12 cellular contexts compared by ENCODE assay signal in the genomic region with DNA sequence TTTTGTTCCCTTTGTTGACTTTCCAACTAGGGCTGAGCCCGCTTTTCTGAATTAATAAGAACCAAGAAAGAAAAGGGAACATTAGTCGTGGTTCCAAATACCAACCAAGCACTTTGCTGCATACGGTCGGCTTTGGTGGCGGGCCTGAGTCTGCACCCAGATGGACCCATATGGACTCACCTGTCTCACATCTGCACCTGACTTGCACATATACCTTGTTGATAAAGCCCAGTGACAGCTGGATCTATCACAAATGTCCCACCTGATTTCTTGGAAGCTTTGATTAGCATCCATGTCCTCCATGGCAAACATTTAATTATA. TPM values are rescaled to one million over a fixed set of nuclear protein-coding genes. Genes with fewer than 3 reads are reported as not detected.
DNase-seq lines count a peak whose midpoint lies in the region; ATAC-seq and TF ChIP-seq lines count a peak whose summit lies in the region.
"Had no signal": no experiment of that assay in that cellular context is flagged by ENCODE, and none has a peak within 500 bp of the region (broad histone marks: within the 10 kb centered on the region; RNA-seq: fewer than 3 reads in every experiment).

No MANE protein-coding gene starts in this region.

- no peaks in the 10 kb centered on the region for H3K79me2 ChIP-seq in DND-41 (ENCODE audit: insufficient read depth, low read length)
- no peaks in the 10 kb centered on the region; the same call in 1 of the 2 replicates for H3K79me2 ChIP-seq in H9 (ENCODE audit: insufficient read depth, low read length)
- no peaks in the 10 kb centered on the region for H3K79me2 ChIP-seq in Loucy (ENCODE audit: insufficient read depth, low read length)

- H3K4me1 Mint-ChIP-seq in H9 (peaks cover 14 to 17% of the 10 kb centered on the region in 2 experiments), glutamatergic neuron (ENCODE audit: low read depth, unreplicated experiment) (no peaks in the 10 kb centered on the region)
- peaks cover 5% of the 10 kb centered on the region for H3K4me1 Mint-ChIP-seq in activated T-cell treated with anti-CD3 and anti-CD28 coated beads, Interleukin-2, amount 50 U/mL, for 72 hours (ENCODE audit: low read depth)

- H4K20me1 ChIP-seq in DND-41 (ENCODE audit: insufficient read depth, low read length) (no peaks in the 10 kb centered on the region), H9 (ENCODE audit: control insufficient read depth, insufficient read depth, insufficient read length) (no peaks in the 10 kb centered on the region), Loucy (ENCODE audit: insufficient read depth, low read length, poor library complexity, severe bottlenecking) (no peaks in the 10 kb centered on the region)

- H3K27ac ChIP-seq in DND-41 (ENCODE audit: low read length) (no peak overlapping the region), H9 (ENCODE audit: insufficient read length, low read depth, low read length) (no peak overlapping the region)
- H3K27ac ChIP-seq: VCaP had no signal

- DNase-seq in DND-41, result no peak
- DNase-seq in H9, result no peak
- no peak for DNase-seq in glutamatergic neuron
- DNase-seq in iPS-NIHi11 (ENCODE audit: low spot score), result no peak
- DNase-seq in activated T-cell treated with anti-CD3 and anti-CD28 coated beads, Interleukin-2, amount 50 U/mL, for 72 hours, result no peak
- no peak for DNase-seq in GM19240 (ENCODE audit: insufficient read length, low spot score)

- 0 out of 2 replicates have a peak overlapping the region, but pooled peaks have one; percentile 56 for H2AFZ ChIP-seq in DND-41 (ENCODE audit: low read depth, low read length)
- no peak overlapping the region for H2AFZ ChIP-seq in H9 (ENCODE audit: low read length)
- no peak overlapping the region for H2AFZ ChIP-seq in Loucy (ENCODE audit: low read length)

- H2BK20ac ChIP-seq in H9 (ENCODE audit: low read depth, low read length, poor library complexity, severe bottlenecking), result no peak overlapping the region

- H3K9me3 Mint-ChIP-seq in H9 (no peaks in the 10 kb centered on the region), glutamatergic neuron (ENCODE audit: unreplicated experiment) (no peaks in the 10 kb centered on the region)
- no peaks in the 10 kb centered on the region for H3K9me3 Mint-ChIP-seq in activated T-cell treated with anti-CD3 and anti-CD28 coated beads, Interleukin-2, amount 50 U/mL, for 72 hours
- H3K9me3 Mint-ChIP-seq: CD4-positive, alpha-beta memory T cell; stimulated activated naive CD8-positive, alpha-beta T cell treated with anti-CD3 and anti-CD28 coated beads, Interleukin-15, Interleukin-2, amounts not matched to agents 100 ng/mL and 50 ng/mL, for 24 hours had no signal

- TF ChIP-seq CTCF in DND-41 (IDR thresholded peaks at IDR 0.05; ENCODE audit: borderline replicate concordance, extremely low read depth, low read length, poor library complexity, severe bottlenecking) (no peak), H9 (conservative IDR thresholded peaks at IDR 0.05) (0 out of 3 replicates have a peak, but pooled peaks have one; percentile 5), Loucy (conservative IDR thresholded peaks at IDR 0.05; ENCODE audit: low read length) (0 out of 2 replicates have a peak, but pooled peaks have one; percentile 7), glutamatergic neuron (IDR thresholded peaks at IDR 0.05; ENCODE audit: partially characterized antibody, unreplicated experiment) (peak; percentile 22)

- H3K4me1 ChIP-seq in DND-41 (ENCODE audit: insufficient read depth, low read length) (peaks cover 5% of the 10 kb centered on the region; the same call in 1 of the 2 replicates), H9 (ENCODE audit: insufficient read depth, low read length) (no peaks in the 10 kb centered on the region; the same call in 1 of the 2 replicates), Loucy (ENCODE audit: insufficient read depth, low read length, poor library complexity, severe bottlenecking) (no peaks in the 10 kb centered on the region)

- H4K5ac ChIP-seq in H9 (ENCODE audit: insufficient read length, low read depth, low read length), result no peak overlapping the region

- no CpG with 5 or more reads among the region's 5 CpGs for WGBS in H9 (ENCODE audit: extremely low coverage, insufficient read length, low lambda C conversion rate)

- no peak overlapping the region for H3K27ac Mint-ChIP-seq in H9
- H3K27ac Mint-ChIP-seq in glutamatergic neuron (ENCODE audit: unreplicated experiment), result no peak overlapping the region
- H3K27ac Mint-ChIP-seq in activated T-cell treated with anti-CD3 and anti-CD28 coated beads, Interleukin-2, amount 50 U/mL, for 72 hours, result no peak overlapping the region
- H3K27ac Mint-ChIP-seq: CD4-positive, alpha-beta memory T cell; stimulated activated naive CD8-positive, alpha-beta T cell treated with anti-CD3 and anti-CD28 coated beads, Interleukin-15, Interleukin-2, amounts not matched to agents 100 ng/mL and 50 ng/mL, for 24 hours had no signal

- no peak overlapping the region for H4K91ac ChIP-seq in H9 (ENCODE audit: insufficient read length, low read depth, low read length)

- H2BK15ac ChIP-seq in H9 (ENCODE audit: low read depth, low read length), result no peak overlapping the region

- H3K9ac ChIP-seq in DND-41 (ENCODE audit: low read depth, low read length), result no peak overlapping the region
- no peak overlapping the region for H3K9ac ChIP-seq in H9 (ENCODE audit: extremely low read depth, insufficient read length, low read length)
- no peak overlapping the region for H3K9ac ChIP-seq in Loucy (ENCODE audit: low read depth, low read length, poor library complexity, severe bottlenecking)

- H3K4me2 ChIP-seq in DND-41 (ENCODE audit: insufficient read depth, low read length) (no peak overlapping the region), H9 (ENCODE audit: insufficient read depth, insufficient read length, low read length) (no peak overlapping the region), Loucy (ENCODE audit: low read depth, low read length, poor library complexity, severe bottlenecking) (no peak overlapping the region)

- no peaks in the 10 kb centered on the region for H3K23me2 ChIP-seq in H9 (ENCODE audit: insufficient read length, low read depth, low read length, poor library complexity, severe bottlenecking)

- no peaks in the 10 kb centered on the region for H3K9me2 ChIP-seq in Loucy (replicated peaks; ENCODE audit: low read depth, low read length)

- H3K9me3 ChIP-seq in DND-41 (ENCODE audit: insufficient read depth, low read length, severe bottlenecking) (no peaks in the 10 kb centered on the region), H9 (ENCODE audit: control insufficient read depth, low read depth, low read length) (no peaks in the 10 kb centered on the region), Loucy (ENCODE audit: insufficient read depth, low read depth, low read length) (no peaks in the 10 kb centered on the region)

- H3K79me1 ChIP-seq in H9 (ENCODE audit: insufficient read depth, low read depth, low read length, poor library complexity, severe bottlenecking), result no peaks in the 10 kb centered on the region

- no peaks in the 10 kb centered on the region for H3F3A ChIP-seq in Loucy (ENCODE audit: low read depth)

- H2BK12ac ChIP-seq in H9 (ENCODE audit: insufficient read length, low read depth, low read length), result no peak overlapping the region

- no peaks in the 10 kb centered on the region for H3K36me3 Mint-ChIP-seq in H9 (ENCODE audit: insufficient read depth in 1 of 3, low read depth in 3 of 3)
- H3K36me3 Mint-ChIP-seq in glutamatergic neuron (ENCODE audit: unreplicated experiment), result no peaks in the 10 kb centered on the region
- no peaks in the 10 kb centered on the region for H3K36me3 Mint-ChIP-seq in activated T-cell treated with anti-CD3 and anti-CD28 coated beads, Interleukin-2, amount 50 U/mL, for 72 hours (ENCODE audit: insufficient read depth in 2 of 2)
- H3K36me3 Mint-ChIP-seq: CD4-positive, alpha-beta memory T cell had no signal

- no peak overlapping the region for H3K4me3 Mint-ChIP-seq in H9
- no peak overlapping the region for H3K4me3 Mint-ChIP-seq in glutamatergic neuron (ENCODE audit: unreplicated experiment)
- no peak overlapping the region for H3K4me3 Mint-ChIP-seq in activated T-cell treated with anti-CD3 and anti-CD28 coated beads, Interleukin-2, amount 50 U/mL, for 72 hours
- H3K4me3 Mint-ChIP-seq: CD4-positive, alpha-beta memory T cell; stimulated activated naive CD8-positive, alpha-beta T cell treated with anti-CD3 and anti-CD28 coated beads, Interleukin-15, Interleukin-2, amounts not matched to agents 100 ng/mL and 50 ng/mL, for 24 hours had no signal

- H3K4ac ChIP-seq in H9 (ENCODE audit: low read depth, low read length), result no peak overlapping the region

- no peaks in the 10 kb centered on the region for H3K36me3 ChIP-seq in DND-41 (ENCODE audit: insufficient read depth, low read length)
- H3K36me3 ChIP-seq in Loucy (ENCODE audit: insufficient read depth, low read length), result no peaks in the 10 kb centered on the region

- ATAC-seq in DND-41 (ENCODE audit: insufficient read depth, low read depth) (no peak), HG03469 (IDR thresholded peaks at IDR 0.05; ENCODE audit: unreplicated experiment) (no peak)
- no peak for ATAC-seq in activated T-cell treated with anti-CD3 and anti-CD28 coated beads, Interleukin-2, amount 50 U/mL, for 72 hours (replicated peaks in 1 of 2)

- no peak overlapping the region for H3K56ac ChIP-seq in H9 (ENCODE audit: insufficient read length, low read depth, low read length)

- no peak overlapping the region for H3K23ac ChIP-seq in H9 (ENCODE audit: insufficient read length, low read depth, low read length)

- H3K4me3 ChIP-seq in DND-41 (ENCODE audit: low read depth in 1 of 2, low read length in 2 of 2), result no peak overlapping the region
- no peak overlapping the region for H3K4me3 ChIP-seq in Loucy (ENCODE audit: low read length, poor library complexity, severe bottlenecking)
- H3K4me3 ChIP-seq: lung had no signal

- no peak overlapping the region for H4K8ac ChIP-seq in H9 (replicated peaks; ENCODE audit: insufficient read length, low read depth, low read length)

- H3K18ac ChIP-seq in H9 (ENCODE audit: insufficient read length, low read depth, low read length), result no peak overlapping the region

- no peak overlapping the region for H3K14ac ChIP-seq in H9 (ENCODE audit: insufficient read depth, low read length)

- no peak overlapping the region for H2BK120ac ChIP-seq in H9 (ENCODE audit: low read depth, low read length, poor library complexity, severe bottlenecking)

- no peaks in the 10 kb centered on the region for H3K27me3 ChIP-seq in DND-41 (ENCODE audit: insufficient read depth, low read length, poor library complexity)
- H3K27me3 ChIP-seq in H9 (ENCODE audit: insufficient read depth, low read length), result no peaks in the 10 kb centered on the region
- H3K27me3 ChIP-seq in Loucy (ENCODE audit: insufficient read depth, low read length, poor library complexity, severe bottlenecking), result no peaks in the 10 kb centered on the region

- H3K27me3 Mint-ChIP-seq in H9 (ENCODE audit: low read depth), result no peaks in the 10 kb centered on the region; the same call in 1 of the 2 replicates
- H3K27me3 Mint-ChIP-seq in glutamatergic neuron (ENCODE audit: unreplicated experiment), result no peaks in the 10 kb centered on the region
- peaks cover 11% of the 10 kb centered on the region for H3K27me3 Mint-ChIP-seq in activated T-cell treated with anti-CD3 and anti-CD28 coated beads, Interleukin-2, amount 50 U/mL, for 72 hours (ENCODE audit: low read depth)

- no peak overlapping the region for H2BK5ac ChIP-seq in H9 (ENCODE audit: insufficient read length, low read length)

- no peak overlapping the region for H2AK5ac ChIP-seq in H9 (ENCODE audit: insufficient read length, low read length)

- no peak overlapping the region for H3T11ph ChIP-seq in H9 (ENCODE audit: low read length)

RNA-seq across cellular contexts. Expression of gene TPD52L1, which starts 39.0 kb away (rescaled TPM):
- total RNA-seq in H9 (2021) (6.6 and 6.9 TPM in 2 replicates), glutamatergic neuron (ENCODE audit: unreplicated experiment) (not detected)
- under 1 TPM; 0.50 to 0.56 TPM for total RNA-seq in activated T-cell treated with anti-CD3 and anti-CD28 coated beads, Interleukin-2, amount 50 U/mL, for 72 hours
